ENCODE assay signal across 27 cellular contexts in genomic region chr4:137640838-137641158, GRCh38.
DNase-seq lines count a peak whose midpoint lies in the region; ATAC-seq, FAIRE-seq and TF ChIP-seq lines count a peak whose summit lies in the region.
"Had no signal": no experiment of that assay in that cellular context is flagged by ENCODE, and none has a peak within 500 bp of the region (broad histone marks: within the 10 kb centered on the region; RNA-seq: fewer than 3 reads in every experiment).

No MANE protein-coding gene starts in this region.

- no peak for TF ChIP-seq POLR2A in H54 (IDR thresholded peaks at IDR 0.05; ENCODE audit: low read depth, low read length)

- H3F3A ChIP-seq in neural progenitor cell (ENCODE audit: low read depth) = no peaks in the 10 kb centered on the region

- no peaks in the 10 kb centered on the region for H3K27me3 ChIP-seq in adipocyte (replicated peaks; ENCODE audit: control insufficient read depth, insufficient read depth, low read length)
- H3K27me3 ChIP-seq in neural progenitor cell = no peaks in the 10 kb centered on the region
- H3K27me3 ChIP-seq: BLaER1 treated with 17β-estradiol and CSF1 and Interleukin-3, amounts not matched to agents 10 nM and 100 nM; SJCRH30 had no signal

- H4K20me1 ChIP-seq in neural progenitor cell (ENCODE audit: low read depth) = no peaks in the 10 kb centered on the region
- H4K20me1 ChIP-seq: BLaER1 treated with 17β-estradiol and CSF1 and Interleukin-3, amounts not matched to agents 10 nM and 100 nM had no signal

- no peaks in the 10 kb centered on the region for H3K79me2 ChIP-seq in neural progenitor cell (ENCODE audit: low read depth)

- FAIRE-seq in H54 (lab: Jason Lieb, UNC) = no peak
- FAIRE-seq: A549, D721Med, GM19239, K562 had no signal

- peak overlapping the region; percentile 35 for H3K27ac Mint-ChIP-seq in neural progenitor cell
- H3K27ac Mint-ChIP-seq: CD4-positive, alpha-beta T cell; GM23338 had no signal

- H2AFZ ChIP-seq in neural progenitor cell (replicated peaks) = no peak overlapping the region
- H2AFZ ChIP-seq: PC-9 had no signal

- no peak overlapping the region for H3K4me2 ChIP-seq in neural progenitor cell
- H3K4me2 ChIP-seq: A549; BLaER1 treated with 17β-estradiol and CSF1 and Interleukin-3, amounts not matched to agents 10 nM and 100 nM; GM23338; PC-9 had no signal

- H3K9ac ChIP-seq in adipocyte (ENCODE audit: low read length) (peak overlapping the region; percentile 56), neural progenitor cell (no peak overlapping the region)
- H3K9ac ChIP-seq: BLaER1 treated with 17β-estradiol and CSF1 and Interleukin-3, amounts not matched to agents 10 nM and 100 nM had no signal

- no peaks in the 10 kb centered on the region for H3K27me3 Mint-ChIP-seq in neural progenitor cell (ENCODE audit: insufficient read depth, low read depth)
- H3K27me3 Mint-ChIP-seq: CD4-positive, alpha-beta T cell had no signal

- no peak overlapping the region for H3K27ac ChIP-seq in neural progenitor cell
- H3K27ac ChIP-seq: A549; BLaER1 treated with 17β-estradiol and CSF1 and Interleukin-3, amounts not matched to agents 10 nM and 100 nM; PC-9; SJCRH30 had no signal

- no peaks in the 10 kb centered on the region for H3K36me3 Mint-ChIP-seq in neural progenitor cell

- no peak for TF ChIP-seq CTCF in neural progenitor cell (IDR thresholded peaks at IDR 0.05)

- H3K36me3 ChIP-seq in adipocyte (ENCODE audit: control insufficient read depth, insufficient read depth, low read length, severe bottlenecking) (no peaks in the 10 kb centered on the region), neural progenitor cell (no peaks in the 10 kb centered on the region)
- H3K36me3 ChIP-seq: BLaER1 treated with 17β-estradiol and CSF1 and Interleukin-3, amounts not matched to agents 10 nM and 100 nM; SJCRH30 had no signal

- H3K4me3 ChIP-seq in adipocyte (ENCODE audit: low read length) = no peak overlapping the region
- no peak overlapping the region for H3K4me3 ChIP-seq in neural progenitor cell
- H3K4me3 ChIP-seq: A549; BLaER1 treated with 17β-estradiol and CSF1 and Interleukin-3, amounts not matched to agents 10 nM and 100 nM; GM23338; K562; PC-9; SJCRH30 had no signal

- H3K9me3 ChIP-seq in adipocyte (ENCODE audit: control insufficient read depth, low read length) (no peaks in the 10 kb centered on the region), neural progenitor cell (ENCODE audit: low read depth) (no peaks in the 10 kb centered on the region)
- H3K9me3 ChIP-seq: A549; BLaER1 treated with 17β-estradiol and CSF1 and Interleukin-3, amounts not matched to agents 10 nM and 100 nM; SJCRH30 had no signal

- no peaks in the 10 kb centered on the region for H3K9me3 Mint-ChIP-seq in neural progenitor cell
- H3K9me3 Mint-ChIP-seq: GM23338 had no signal

- H3K4me3 Mint-ChIP-seq in neural progenitor cell = no peak overlapping the region
- H3K4me3 Mint-ChIP-seq: CD4-positive, alpha-beta T cell; GM23338 had no signal

- DNase-seq in adipocyte (ENCODE audit: low read depth) = no peak
- no peak for DNase-seq in neural progenitor cell (ENCODE audit: low spot score)
- no peak for DNase-seq in H54 (ENCODE audit: insufficient read length, low spot score)
- DNase-seq: AML-193; CD4-positive, alpha-beta T cell; Kasumi-1; MV-4-11; NCI-H1105; NCI-H1436 treated with DMSO at 0.1 percent for 48 hours; NCI-H187 treated with DMSO at 0.1 percent for 48 hours; NCI-H524 treated with DMSO at 0.1 percent for 48 hours; NCI-H774; NK-92 treated with Interleukin-12 subunit alpha and Interleukin-12 subunit beta, amount 100 ng/mL, for 24 hours; PC-9; SJCRH30 had no signal

- peaks cover 54% of the 10 kb centered on the region for H3K4me1 ChIP-seq in adipocyte (ENCODE audit: control insufficient read depth, insufficient read depth, low read length)
- H3K4me1 ChIP-seq in neural progenitor cell = peaks cover 7% of the 10 kb centered on the region
- H3K4me1 ChIP-seq: A549, SJCRH30 had no signal

- peak; percentile 36 for ATAC-seq in GM18867 (IDR thresholded peaks at IDR 0.05; ENCODE audit: unreplicated experiment)
- ATAC-seq in GM21717 (IDR thresholded peaks at IDR 0.05; ENCODE audit: unreplicated experiment) = peak; percentile 45
- ATAC-seq in HG03571 (IDR thresholded peaks at IDR 0.05; ENCODE audit: unreplicated experiment) = no peak
- no peak for ATAC-seq in GM19035 (IDR thresholded peaks at IDR 0.05; ENCODE audit: unreplicated experiment)
- ATAC-seq: A549, GM23338, HCT116, K562, SK-N-SH treated with all-trans-retinoic acid at 6 μM for 48 hours had no signal

- peaks cover 9% of the 10 kb centered on the region for H3K4me1 Mint-ChIP-seq in neural progenitor cell

Comparison
In these comparisons a context has a peak if more than half of its experiments do, and no peak if none do; other contexts are left out.
1. ATAC-seq: peak in GM18867 (single experiment) and GM21717 (single experiment); none in HG03571 (single experiment) and GM19035 (single experiment).